ENCODE assay signal across 1 cellular context in genomic region chr14:32252030-32252670, GRCh38.
TF ChIP-seq lines count a peak whose summit lies in the region.

No MANE protein-coding gene starts in this region.

TF ChIP-seq in HepG2, 621 proteins besides CTCF, POLR2A, EP300 and RAD21 (continued from another document):
- TF ChIP-seq GATA4 (IDR thresholded peaks at IDR 0.05; ENCODE audit: borderline replicate concordance, low read depth) (no peak), ZNF639 (CRISPR knock-in tag; conservative IDR thresholded peaks at IDR 0.05) (no peak), ZNF839 (CRISPR knock-in tag; IDR thresholded peaks at IDR 0.05; ENCODE audit: borderline replicate concordance) (no peak), ZBTB43 (CRISPR knock-in tag; conservative IDR thresholded peaks at IDR 0.05) (no peak), PHF5A (CRISPR knock-in tag; IDR thresholded peaks at IDR 0.05; ENCODE audit: low read depth, unreplicated experiment) (no peak), ZFP41 (CRISPR knock-in tag; IDR thresholded peaks at IDR 0.05; ENCODE audit: borderline replicate concordance) (no peak), RXRB (CRISPR knock-in tag; IDR thresholded peaks at IDR 0.05; ENCODE audit: borderline replicate concordance) (peak; percentile 82), ZNF644 (CRISPR knock-in tag; IDR thresholded peaks at IDR 0.05; ENCODE audit: low read depth) (peak; percentile 96), ZNF850 (CRISPR knock-in tag; conservative IDR thresholded peaks at IDR 0.05) (no peak), ZNF280B (CRISPR knock-in tag; IDR thresholded peaks at IDR 0.05; ENCODE audit: borderline replicate concordance) (no peak), ZHX2 (IDR thresholded peaks at IDR 0.05; ENCODE audit: low read depth) (no peak), ZHX2 (CRISPR knock-in tag; IDR thresholded peaks at IDR 0.05; ENCODE audit: borderline replicate concordance) (no peak), ZNF468 (CRISPR knock-in tag; IDR thresholded peaks at IDR 0.05) (no peak), MAF1 (CRISPR knock-in tag; IDR thresholded peaks at IDR 0.05; ENCODE audit: borderline replicate concordance) (no peak), ZNF205 (CRISPR knock-in tag; IDR thresholded peaks at IDR 0.05) (peak; percentile 85), ZBTB33 (CRISPR knock-in tag; IDR thresholded peaks at IDR 0.05) (no peak)
